ENCODE assay signal across 16 cellular contexts in the genomic region with DNA sequence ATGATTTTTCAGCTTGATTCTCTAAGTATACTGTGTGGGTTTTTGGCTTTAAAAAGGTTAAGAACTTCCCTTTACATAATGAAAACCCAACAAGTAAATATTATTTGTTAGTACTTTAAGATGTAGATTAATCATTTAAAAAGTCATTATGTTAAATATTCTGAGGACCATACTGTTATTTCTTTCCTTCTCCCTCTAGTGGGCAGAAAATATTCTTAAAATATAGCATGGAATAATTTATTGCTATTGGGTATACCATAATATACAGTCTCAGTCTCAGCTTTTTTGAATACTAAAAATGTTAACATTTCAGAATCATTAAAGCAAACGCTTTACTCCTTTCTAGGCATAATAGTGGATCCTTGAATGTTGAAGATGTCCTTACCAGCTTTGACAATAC. TPM values are rescaled to one million over a fixed set of nuclear protein-coding genes. Genes with fewer than 3 reads are reported as not detected.
A peak's percentile ranks its signal among the peaks of the same experiment; 100 is the strongest.
DNase-seq lines count a peak whose midpoint lies in the region; ATAC-seq and TF ChIP-seq lines count a peak whose summit lies in the region.
"Had no signal": no experiment of that assay in that cellular context is flagged by ENCODE, and none has a peak within 500 bp of the region (broad histone marks: within the 10 kb centered on the region; RNA-seq: fewer than 3 reads in every experiment).

No MANE protein-coding gene starts in this region.

- H3K4me3 Mint-ChIP-seq in CD14-positive monocyte (no peak overlapping the region), T-cell (no peak overlapping the region)

- H3K36me3 ChIP-seq in KMS-11 (ENCODE audit: insufficient read depth) = no peaks in the 10 kb centered on the region; the same call in 1 of the 2 replicates
- no peaks in the 10 kb centered on the region for H3K36me3 ChIP-seq in adipocyte (ENCODE audit: control insufficient read depth, insufficient read depth, low read length, severe bottlenecking)
- no peaks in the 10 kb centered on the region for H3K36me3 ChIP-seq in mesenchymal stem cell (ENCODE audit: control insufficient read depth in 1 of 2, insufficient read depth in 2 of 2, low read depth in 1 of 2, low read length in 2 of 2)
- H3K36me3 ChIP-seq: brain microvascular endothelial cell had no signal

- H3K9me3 Mint-ChIP-seq in CD14-positive monocyte (peaks cover 0 to 2% (median 0%) of the 10 kb centered on the region in 7 donors), T-cell (peaks cover 2 to 12% (median 7%) of the 10 kb centered on the region in 3 donors)

- H3K27me3 Mint-ChIP-seq in CD14-positive monocyte (ENCODE audit: low read depth in 3 of 3) (no peaks in the 10 kb centered on the region), T-cell (no peaks in the 10 kb centered on the region)

- H2AK5ac ChIP-seq in mesenchymal stem cell (ENCODE audit: low read length, severe bottlenecking) = no peak overlapping the region

- CTCF ChIA-PET in T-cell (lab: Charles Lee) = interaction anchor here in 1 of 2 donors (1.2 to 1.5 kb wide), 3 partner anchors 24 to 89 kb away, joined by 3 to 5 read pairs (median 4); no protein-coding TSS in a partner anchor

- no peaks in the 10 kb centered on the region for H3K4me1 ChIP-seq in KMS-11 (ENCODE audit: low read depth, poor library complexity, severe bottlenecking)
- no peaks in the 10 kb centered on the region for H3K4me1 ChIP-seq in adipocyte (ENCODE audit: control insufficient read depth, insufficient read depth, low read length)
- H3K4me1 ChIP-seq in mesenchymal stem cell (ENCODE audit: control insufficient read depth, insufficient read depth, low read depth, low read length) = no peaks in the 10 kb centered on the region

- peaks cover 17% of the 10 kb centered on the region for H3K79me1 ChIP-seq in mesenchymal stem cell (replicated peaks; ENCODE audit: low read length, poor library complexity, severe bottlenecking)

- H2BK15ac ChIP-seq in mesenchymal stem cell (ENCODE audit: low read depth, poor library complexity, severe bottlenecking) = no peak overlapping the region

- H3K9ac ChIP-seq in KMS-11 (no peak overlapping the region), adipocyte (ENCODE audit: low read length) (no peak overlapping the region), mesenchymal stem cell (ENCODE audit: low read length) (no peak overlapping the region)

- 0 out of 2 replicates have a peak, but pooled peaks cover 6% of the 10 kb centered on the region for H4K20me1 ChIP-seq in KMS-11 (ENCODE audit: insufficient read depth)

- no peak overlapping the region for H3K23ac ChIP-seq in mesenchymal stem cell (ENCODE audit: low read length in 2 of 2)

- H3K4ac ChIP-seq in mesenchymal stem cell (ENCODE audit: low read depth in 1 of 2, low read length in 2 of 2) = no peak overlapping the region

- H3K4me1 Mint-ChIP-seq in CD14-positive monocyte (peaks cover 2% of the 10 kb centered on the region), T-cell (peaks cover 19 to 31% (median 24%) of the 10 kb centered on the region in 3 donors)

- H2BK120ac ChIP-seq in mesenchymal stem cell (ENCODE audit: low read depth, low read length) = no peak overlapping the region

- no peak for DNase-seq in CD14-positive monocyte (ENCODE audit: low spot score)
- DNase-seq in adipocyte (ENCODE audit: low read depth) = peak; percentile 50
- peak; percentile 2 for DNase-seq in mesenchymal stem cell
- DNase-seq in T-cell = no peak
- no peak for DNase-seq in stimulated activated CD4-positive, alpha-beta T cell treated with anti-CD3 and anti-CD28 coated beads, Interleukin-2, amount 100 ng/mL, for 24 hours
- DNase-seq: activated CD4-positive, alpha-beta T cell treated with anti-CD3 and anti-CD28 coated beads, Interleukin-2, amount 50 U/mL, for 48 hours; activated effector memory CD4-positive, alpha-beta T cell treated with Interleukin-2 at 50 U/mL for 16 hours; brain microvascular endothelial cell; NCI-H146; substantia nigra; T-helper 2 cell had no signal

- peaks cover 0 to 9% of the 10 kb centered on the region in 2 donors for H3K36me3 Mint-ChIP-seq in CD14-positive monocyte
- peaks cover 25% of the 10 kb centered on the region for H3K36me3 Mint-ChIP-seq in T-cell

- POLR2A ChIA-PET in T-cell (lab: Charles Lee) = no interaction called here

- no peak overlapping the region for H2BK12ac ChIP-seq in mesenchymal stem cell (ENCODE audit: low read length in 2 of 2)

- no CpG with 5 or more reads among the region's 1 CpG for WGBS in mesenchymal stem cell

- H3K4me2 ChIP-seq in KMS-11 (no peak overlapping the region), mesenchymal stem cell (ENCODE audit: low read length, poor library complexity, severe bottlenecking) (no peak overlapping the region)

- H3K79me2 ChIP-seq in KMS-11 (ENCODE audit: insufficient read depth, low read depth) = 0 out of 2 replicates have a peak, but pooled peaks cover 4% of the 10 kb centered on the region

- no peak overlapping the region for H4K91ac ChIP-seq in mesenchymal stem cell (ENCODE audit: low read length)

- H2BK5ac ChIP-seq in mesenchymal stem cell (ENCODE audit: low read depth, low read length, poor library complexity, severe bottlenecking) = no peak overlapping the region

- H3K4me3 ChIP-seq in KMS-11 (IDR thresholded peaks at IDR 0.05; ENCODE audit: insufficient read depth, low read depth, low read length) (no peak overlapping the region), adipocyte (ENCODE audit: low read length) (no peak overlapping the region), mesenchymal stem cell (ENCODE audit: insufficient read depth in 1 of 2, low read depth in 1 of 2, low read length in 2 of 2) (no peak overlapping the region)

- no peak overlapping the region for H4K8ac ChIP-seq in mesenchymal stem cell (ENCODE audit: low read length)

- H3K9me3 ChIP-seq in adipocyte (ENCODE audit: control insufficient read depth, low read length) (no peaks in the 10 kb centered on the region), mesenchymal stem cell (ENCODE audit: control insufficient read depth, low read length) (peaks cover 3% of the 10 kb centered on the region)

- ATAC-seq in T-cell (replicated peaks in 1 of 4) (no peak), GM19455 (IDR thresholded peaks at IDR 0.05; ENCODE audit: unreplicated experiment) (no peak), HG03457 (IDR thresholded peaks at IDR 0.05; ENCODE audit: unreplicated experiment) (no peak)
- ATAC-seq: esophagus mucosa, sciatic nerve had no signal

- H2AFZ ChIP-seq in KMS-11 (ENCODE audit: low read depth) = no peak overlapping the region
- H2AFZ ChIP-seq in mesenchymal stem cell (ENCODE audit: low read depth, low read length) = no peak overlapping the region

- H3K18ac ChIP-seq in mesenchymal stem cell (ENCODE audit: low read depth in 1 of 2, low read length in 2 of 2) = no peak overlapping the region

- H3K27ac Mint-ChIP-seq in CD14-positive monocyte = no peak overlapping the region
- H3K27ac Mint-ChIP-seq in T-cell = no peak overlapping the region

- no peak overlapping the region for H3K14ac ChIP-seq in mesenchymal stem cell (ENCODE audit: low read length in 2 of 2)

- H3K27me3 ChIP-seq in KMS-11 (ENCODE audit: insufficient read depth, low read depth) = no peaks in the 10 kb centered on the region
- no peaks in the 10 kb centered on the region for H3K27me3 ChIP-seq in adipocyte (replicated peaks; ENCODE audit: control insufficient read depth, insufficient read depth, low read length)
- no peaks in the 10 kb centered on the region for H3K27me3 ChIP-seq in mesenchymal stem cell (ENCODE audit: control insufficient read depth in 1 of 2, insufficient read depth in 1 of 2, low read length in 2 of 2)
- H3K27me3 ChIP-seq: brain microvascular endothelial cell had no signal

- TF ChIP-seq CTCF in CD14-positive monocyte (IDR thresholded peaks at IDR 0.05) (peak; percentile 24), KMS-11 (conservative IDR thresholded peaks at IDR 0.05; ENCODE audit: low read depth, low read length) (peak; percentile 48)

- H3K27ac ChIP-seq in KMS-11 (no peak overlapping the region), mesenchymal stem cell (ENCODE audit: low read length, poor library complexity, severe bottlenecking) (no peak overlapping the region)
- H3K27ac ChIP-seq: brain microvascular endothelial cell had no signal

- intact Hi-C loops in CD14-positive monocyte (cut with micrococcal nuclease) = loop anchor here (5.0 to 10.0 kb wide), 2 partner anchors 562 to 565 kb away; no protein-coding TSS in a partner anchor

RNA-seq across cellular contexts. Expression of a gene that starts 28.1 kb away (rescaled TPM):
- 1 to 10 TPM; 7.0 to 7.8 TPM for polyA plus RNA-seq in CD14-positive monocyte
- polyA plus RNA-seq in mesenchymal stem cell (2013, experiment 1 of 2) = 6.0 TPM
- polyA plus RNA-seq in mesenchymal stem cell (2013, experiment 2 of 2) = 5.7 TPM
- 10 to 100 TPM; 11.9 to 20.2 (median 16.5) TPM for total RNA-seq in T-cell

RNA-seq across cellular contexts. Expression of a gene that starts 28.6 kb away (rescaled TPM):
- polyA plus RNA-seq in CD14-positive monocyte = 10 to 100 TPM in 1 of 2 donors, 1 to 10 TPM in 1; 8.0 to 10.8 TPM
- polyA plus RNA-seq in mesenchymal stem cell (2013, experiment 1 of 2) = 26.1 TPM
- 26.0 TPM for polyA plus RNA-seq in mesenchymal stem cell (2013, experiment 2 of 2)
- total RNA-seq in T-cell = 10 to 100 TPM; 27.7 to 33.3 (median 30.7) TPM

Comparison
In these comparisons a context has a peak if more than half of its experiments do, and no peak if none do; other contexts are left out.
1. DNase-seq: peak in adipocyte (single experiment) and mesenchymal stem cell (single experiment); none in CD14-positive monocyte (single experiment), T-cell (0 of 34) and stimulated activated CD4-positive, alpha-beta T cell treated with anti-CD3 and anti-CD28 coated beads, Interleukin-2, amount 100 ng/mL, for 24 hours (0 of 2).